8 cellular contexts compared by ENCODE assay signal in genomic region chr11:88886796-88887195, GRCh38.
DNase-seq lines count a peak whose midpoint lies in the region; ATAC-seq and TF ChIP-seq lines count a peak whose summit lies in the region.

No MANE protein-coding gene starts in this region.

- H3K4me3 Mint-ChIP-seq in naive thymus-derived CD8-positive, alpha-beta T cell: no peak overlapping the region

- intact Hi-C loops in psoas muscle (cut with DNase I): no loop called here

- no peak overlapping the region for H2AFZ ChIP-seq in smooth muscle cell (ENCODE audit: low read depth)

- peak; percentile 1 to 42 for DNase-seq in cardiac muscle cell (ENCODE audit: low read depth in 1 of 2, low spot score in 1 of 2)
- DNase-seq in right atrium auricular region (ENCODE audit: low spot score): no peak
- DNase-seq in HEK293T (ENCODE audit: extremely low spot score): peak; percentile 48
- DNase-seq in NCI-H748 (lab: John Stamatoyannopoulos, UW; ENCODE audit: unreplicated experiment): peak; percentile 36
- DNase-seq in amniotic epithelial cell (ENCODE audit: low read depth): peak; percentile 17
- DNase-seq in naive thymus-derived CD8-positive, alpha-beta T cell: peak in 6 of 10 donors; percentile 1 to 35 (median 15)
- DNase-seq in smooth muscle cell (lab: John Stamatoyannopoulos, UW; ENCODE audit: unreplicated experiment): no peak
- no peak for DNase-seq in psoas muscle

- no peaks in the 10 kb centered on the region for H3K9me3 ChIP-seq in cardiac muscle cell (ENCODE audit: low read depth)
- peaks cover 0 to 19% of the 10 kb centered on the region in 2 donors for H3K9me3 ChIP-seq in right atrium auricular region
- no peaks in the 10 kb centered on the region for H3K9me3 ChIP-seq in smooth muscle cell (replicated peaks; ENCODE audit: low read depth)
- no peaks in the 10 kb centered on the region for H3K9me3 ChIP-seq in psoas muscle

- no peaks in the 10 kb centered on the region for H3F3A ChIP-seq in smooth muscle cell (ENCODE audit: low read depth)

- no peaks in the 10 kb centered on the region for H4K20me1 ChIP-seq in smooth muscle cell (ENCODE audit: low read depth)

- CTCF ChIA-PET in HEK293T (lab: Yijun Ruan, JAX): interaction anchor here (1.2 kb wide), 1 partner anchor 34 kb away, joined by 3 read pairs; no protein-coding TSS in a partner anchor

- no peak overlapping the region for H3K4me3 ChIP-seq in cardiac muscle cell
- no peak overlapping the region for H3K4me3 ChIP-seq in right atrium auricular region
- H3K4me3 ChIP-seq in smooth muscle cell: no peak overlapping the region
- H3K4me3 ChIP-seq in psoas muscle: no peak overlapping the region

- H3K27ac Mint-ChIP-seq in naive thymus-derived CD8-positive, alpha-beta T cell: peak overlapping the region in 2 of 10 donors; percentile 27 to 45

- H3K27me3 ChIP-seq in cardiac muscle cell (no peaks in the 10 kb centered on the region), right atrium auricular region (no peaks in the 10 kb centered on the region), smooth muscle cell (ENCODE audit: low read depth) (no peaks in the 10 kb centered on the region), psoas muscle (ENCODE audit: insufficient read depth in 3 of 3, low read length in 2 of 3) (no peaks in the 10 kb centered on the region)

- H3K4me1 ChIP-seq in cardiac muscle cell (ENCODE audit: low read depth) (no peaks in the 10 kb centered on the region), right atrium auricular region (no peaks in the 10 kb centered on the region), smooth muscle cell (ENCODE audit: low read depth) (no peaks in the 10 kb centered on the region), psoas muscle (no peaks in the 10 kb centered on the region)

- POLR2A ChIA-PET in HEK293T (lab: Yijun Ruan, JAX): no interaction called here
- POLR2A ChIA-PET in naive thymus-derived CD8-positive, alpha-beta T cell (lab: Charles Lee): no interaction called here

- H3K79me2 ChIP-seq in smooth muscle cell (ENCODE audit: low read depth): no peaks in the 10 kb centered on the region

- H3K9ac ChIP-seq in smooth muscle cell (ENCODE audit: low read depth): no peak overlapping the region

- H3K27ac ChIP-seq in cardiac muscle cell (no peak overlapping the region), right atrium auricular region (no peak overlapping the region), smooth muscle cell (ENCODE audit: low read depth) (no peak overlapping the region), psoas muscle (no peak overlapping the region)

- H3K27me3 Mint-ChIP-seq in naive thymus-derived CD8-positive, alpha-beta T cell: no peaks in the 10 kb centered on the region

- 67% methylated on average over 3 of the region's 3 CpGs for WGBS in smooth muscle cell (ENCODE audit: low lambda C conversion rate)
- WGBS in psoas muscle, 3 donors: 45 to 66% (median 56%) methylated on average over 3 of the region's 3 CpGs

- no peak overlapping the region for H3K4me2 ChIP-seq in smooth muscle cell

- peaks cover 0 to 1% (median 0%) of the 10 kb centered on the region in 4 donors for H3K4me1 Mint-ChIP-seq in naive thymus-derived CD8-positive, alpha-beta T cell

- peaks cover 22 to 59% (median 32%) of the 10 kb centered on the region in 9 donors for H3K9me3 Mint-ChIP-seq in naive thymus-derived CD8-positive, alpha-beta T cell

- ATAC-seq in naive thymus-derived CD8-positive, alpha-beta T cell: no peak
- ATAC-seq in psoas muscle: no peak

- H3K36me3 Mint-ChIP-seq in naive thymus-derived CD8-positive, alpha-beta T cell: peaks cover 0 to 44% (median 41%) of the 10 kb centered on the region in 3 donors

- TF ChIP-seq CTCF in cardiac muscle cell (IDR thresholded peaks at IDR 0.05; ENCODE audit: low read depth, low read length) (peak; percentile 36), right atrium auricular region (IDR thresholded peaks at IDR 0.05) (no peak), smooth muscle cell (IDR thresholded peaks at IDR 0.05; ENCODE audit: borderline replicate concordance, insufficient read depth, poor library complexity, severe bottlenecking) (no peak), psoas muscle (IDR thresholded peaks at IDR 0.05) (no peak)

- no peaks in the 10 kb centered on the region for H3K36me3 ChIP-seq in cardiac muscle cell
- H3K36me3 ChIP-seq in right atrium auricular region: no peaks in the 10 kb centered on the region
- no peaks in the 10 kb centered on the region for H3K36me3 ChIP-seq in smooth muscle cell (ENCODE audit: low read depth)
- H3K36me3 ChIP-seq in psoas muscle (ENCODE audit: insufficient read depth in 1 of 2, low read depth in 1 of 2): no peaks in the 10 kb centered on the region

TF ChIP-seq in HEK293T, 16 proteins besides CTCF, POLR2A, EP300 and RAD21:
- TF ChIP-seq ZNF384 (IDR thresholded peaks at IDR 0.05): no peak
- no peak for TF ChIP-seq SP1 (IDR thresholded peaks at IDR 0.05)
- TF ChIP-seq FOXA1 (IDR thresholded peaks at IDR 0.05): no peak
- TF ChIP-seq TARDBP (IDR thresholded peaks at IDR 0.05): no peak
- TF ChIP-seq PKNOX1 (IDR thresholded peaks at IDR 0.05): no peak
- no peak for TF ChIP-seq ARNT (IDR thresholded peaks at IDR 0.05)
- no peak for TF ChIP-seq CTBP1 (IDR thresholded peaks at IDR 0.05; ENCODE audit: borderline replicate concordance)
- no peak for TF ChIP-seq BHLHE40 (IDR thresholded peaks at IDR 0.05; ENCODE audit: borderline replicate concordance)
- no peak for TF ChIP-seq FOXK2 (IDR thresholded peaks at IDR 0.05)
- TF ChIP-seq HDGF (IDR thresholded peaks at IDR 0.05; ENCODE audit: borderline replicate concordance): no peak
- TF ChIP-seq ELF4 (IDR thresholded peaks at IDR 0.05): no peak
- TF ChIP-seq LEF1 (IDR thresholded peaks at IDR 0.05; ENCODE audit: borderline replicate concordance): no peak
- no peak for TF ChIP-seq NFRKB (IDR thresholded peaks at IDR 0.05)
- no peak for TF ChIP-seq FOXM1 (IDR thresholded peaks at IDR 0.05; ENCODE audit: borderline replicate concordance)
- no peak for TF ChIP-seq L3MBTL2 (conservative IDR thresholded peaks at IDR 0.05)
- TF ChIP-seq SUZ12 (IDR thresholded peaks at IDR 0.05): no peak

Comparison
In these comparisons a context has a peak if more than half of its experiments do, and no peak if none do; other contexts are left out.
1. DNase-seq: peak in cardiac muscle cell (2 of 2), HEK293T (single experiment), NCI-H748 (single experiment), amniotic epithelial cell (single experiment) and naive thymus-derived CD8-positive, alpha-beta T cell (6 of 10); none in right atrium auricular region (single experiment), smooth muscle cell (single experiment) and psoas muscle (0 of 2).